ENCODE assay signal across 15 cellular contexts in genomic region chr7:109094-109493, GRCh38.
DNase-seq lines count a peak whose midpoint lies in the region; ATAC-seq, FAIRE-seq and TF ChIP-seq lines count a peak whose summit lies in the region.
"Had no signal": no experiment of that assay in that cellular context is flagged by ENCODE, and none has a peak within 500 bp of the region (broad histone marks: within the 10 kb centered on the region; RNA-seq: fewer than 3 reads in every experiment).

No MANE protein-coding gene starts in this region.

- no peak overlapping the region for H3K4me2 ChIP-seq in HepG2 (ENCODE audit: low read depth, low read length)

- 61 to 68% methylated on average over 10 of the region's 10 CpGs for WGBS in heart right ventricle, 2 donors
- WGBS in aorta, 2 donors = 78 to 86% methylated on average over 10 of the region's 10 CpGs
- 26% methylated on average over 7 of the region's 10 CpGs for WGBS in HepG2 (ENCODE audit: low lambda C conversion rate)

- H3K36me3 ChIP-seq in heart right ventricle (no peaks in the 10 kb centered on the region), aorta (ENCODE audit: control insufficient read depth in 1 of 2, insufficient read depth in 2 of 2, low read length in 1 of 2) (no peaks in the 10 kb centered on the region), HepG2 (replicated peaks in 1 of 2; ENCODE audit: control insufficient read depth in 1 of 2, insufficient read depth in 2 of 2, low read length in 2 of 2) (no peaks in the 10 kb centered on the region)

- DNase-seq in coronary artery (ENCODE audit: low spot score) (peak; percentile 67), heart right ventricle (no peak), nephron progenitor cell (no peak), aorta (peak in 1 of 2 donors; percentile 66), HepG2 (ENCODE audit: low spot score) (no peak), RCC 7860 (ENCODE audit: low spot score) (no peak)
- no peak for DNase-seq in natural killer cell treated with Interleukin-12 subunit alpha and Interleukin-12 subunit beta and Interleukin-15 and Interleukin-18, amount 100 ng/mL, for 72 hours (ENCODE audit: low spot score)
- DNase-seq: CD8-positive, alpha-beta T cell; GM23248; KG1; NCI-H1092; NCI-H1694 treated with DMSO at 0.1 percent for 48 hours; PC-3; SHP77 treated with DMSO at 0.1 percent for 48 hours had no signal

- H3K36me3 Mint-ChIP-seq in nephron progenitor cell (ENCODE audit: low read depth) = peaks cover 5% of the 10 kb centered on the region
- peaks cover 17% of the 10 kb centered on the region for H3K36me3 Mint-ChIP-seq in natural killer cell treated with Interleukin-12 subunit alpha and Interleukin-12 subunit beta and Interleukin-15 and Interleukin-18, amount 100 ng/mL, for 72 hours
- H3K36me3 Mint-ChIP-seq: CD8-positive, alpha-beta T cell had no signal

- POLR2A ChIA-PET in HepG2 (lab: Yijun Ruan, JAX) = no interaction called here

- H3K27ac ChIP-seq in coronary artery = no peak overlapping the region
- H3K27ac ChIP-seq in heart right ventricle = no peak overlapping the region
- no peak overlapping the region for H3K27ac ChIP-seq in aorta (ENCODE audit: low read depth in 1 of 2, low read length in 2 of 2)
- H3K27ac ChIP-seq in HepG2 (ENCODE audit: extremely low read length, insufficient read depth, low read length) = no peak overlapping the region
- H3K27ac ChIP-seq: GM23248 had no signal

- H3K4me3 ChIP-seq in coronary artery (no peak overlapping the region), heart right ventricle (no peak overlapping the region), aorta (ENCODE audit: low read length in 2 of 2) (no peak overlapping the region), HepG2 (replicated peaks in 1 of 3; ENCODE audit: insufficient read depth in 1 of 3, low read depth in 2 of 3, low read length in 3 of 3) (no peak overlapping the region)
- H3K4me3 ChIP-seq: GM23248 had no signal

- TF ChIP-seq CTCF in coronary artery (IDR thresholded peaks at IDR 0.05) (no peak), heart right ventricle (IDR thresholded peaks at IDR 0.05) (no peak), nephron progenitor cell (IDR thresholded peaks at IDR 0.05) (no peak), HepG2 (CRISPR knock-in tag; IDR thresholded peaks at IDR 0.05) (no peak)

- H3K4me1 Mint-ChIP-seq in nephron progenitor cell = no peaks in the 10 kb centered on the region
- no peaks in the 10 kb centered on the region for H3K4me1 Mint-ChIP-seq in natural killer cell treated with Interleukin-12 subunit alpha and Interleukin-12 subunit beta and Interleukin-15 and Interleukin-18, amount 100 ng/mL, for 72 hours (ENCODE audit: low read depth in 2 of 2)

- CTCF ChIA-PET in HepG2 (lab: Yijun Ruan, JAX; ENCODE audit: low intra/inter-chr PET ratio, low total read pairs) = no interaction called here

- no peaks in the 10 kb centered on the region for H4K20me1 ChIP-seq in HepG2 (ENCODE audit: insufficient read depth, low read length)

- BruUV-seq in HepG2 (replicated peaks; lab: Mats Ljungman, UMichigan) = no TSS peak

- peaks cover 0 to 10% (median 0%) of the 10 kb centered on the region in 11 donors for H3K9me3 ChIP-seq in heart right ventricle
- H3K9me3 ChIP-seq in aorta (ENCODE audit: control insufficient read depth, low read length) = no peaks in the 10 kb centered on the region
- H3K9me3 ChIP-seq in HepG2 (ENCODE audit: low read length) = no peaks in the 10 kb centered on the region

- H3K27ac Mint-ChIP-seq in nephron progenitor cell = peak overlapping the region; percentile 20
- no peak overlapping the region for H3K27ac Mint-ChIP-seq in natural killer cell treated with Interleukin-12 subunit alpha and Interleukin-12 subunit beta and Interleukin-15 and Interleukin-18, amount 100 ng/mL, for 72 hours
- H3K27ac Mint-ChIP-seq: CD8-positive, alpha-beta T cell had no signal

- no peak overlapping the region for H3K4me3 Mint-ChIP-seq in nephron progenitor cell
- H3K4me3 Mint-ChIP-seq in natural killer cell treated with Interleukin-12 subunit alpha and Interleukin-12 subunit beta and Interleukin-15 and Interleukin-18, amount 100 ng/mL, for 72 hours = no peak overlapping the region
- H3K4me3 Mint-ChIP-seq: CD8-positive, alpha-beta T cell had no signal

- H3K4me1 ChIP-seq in heart right ventricle (peaks cover 0 to 25% (median 0%) of the 10 kb centered on the region in 9 donors), aorta (ENCODE audit: control insufficient read depth in 1 of 2, insufficient read depth in 2 of 2, low read length in 2 of 2) (no peaks in the 10 kb centered on the region), HepG2 (ENCODE audit: insufficient read depth, low read length) (no peaks in the 10 kb centered on the region)

- no peak overlapping the region for H2AFZ ChIP-seq in HepG2 (ENCODE audit: low read length)
- H2AFZ ChIP-seq: GM23248 had no signal

- FAIRE-seq in HepG2 (lab: Jason Lieb, UNC) = no peak
- FAIRE-seq in RCC 7860 (lab: Jason Lieb, UNC) = no peak
- FAIRE-seq: D721Med had no signal

- intact Hi-C loops in heart right ventricle (cut with DNase I) (no loop called here), aorta (cut with DNase I) (no loop called here), HepG2 (cut with micrococcal nuclease; ENCODE audit: unreplicated experiment) (no loop called here)

- ATAC-seq in heart right ventricle = peak in 5 of 8 donors; percentile 31 to 66 (median 60)
- ATAC-seq in aorta (ENCODE audit: low FRiP score) = peak; percentile 80
- ATAC-seq in HepG2 = no peak
- no peak for ATAC-seq in natural killer cell treated with Interleukin-12 subunit alpha and Interleukin-12 subunit beta and Interleukin-15 and Interleukin-18, amount 100 ng/mL, for 72 hours
- ATAC-seq: CD8-positive, alpha-beta T cell; PC-3 had no signal

- H3K27me3 Mint-ChIP-seq in nephron progenitor cell (ENCODE audit: low read depth, poor library complexity) = peaks cover 16% of the 10 kb centered on the region
- H3K27me3 Mint-ChIP-seq in natural killer cell treated with Interleukin-12 subunit alpha and Interleukin-12 subunit beta and Interleukin-15 and Interleukin-18, amount 100 ng/mL, for 72 hours = peaks cover 26 to 55% of the 10 kb centered on the region in 2 donors

- H3K27me3 ChIP-seq in heart right ventricle = peaks cover 0 to 20% (median 0%) of the 10 kb centered on the region in 7 donors
- no peaks in the 10 kb centered on the region for H3K27me3 ChIP-seq in aorta (ENCODE audit: control insufficient read depth in 1 of 2, insufficient read depth in 2 of 2, low read length in 1 of 2)
- peaks cover 2 to 24% of the 10 kb centered on the region in 2 experiments; a peak in 3 of 5 replicates for H3K27me3 ChIP-seq in HepG2 (ENCODE audit: control insufficient read depth in 1 of 2, insufficient read depth in 2 of 2, low read length in 2 of 2)

- no peak for TF ChIP-seq RAD21 in HepG2 (CRISPR knock-in tag; IDR thresholded peaks at IDR 0.05)

- TF ChIP-seq POLR2A in HepG2 (IDR thresholded peaks at IDR 0.05; ENCODE audit: insufficient read depth in 1 of 2, low read depth in 2 of 2, low read length in 2 of 2) = no peak

- TF ChIP-seq EP300 in HepG2 (IDR thresholded peaks at IDR 0.05; ENCODE audit: low read depth in 2 of 2, low read length in 2 of 2) = no peak
- no peak for TF ChIP-seq EP300 in HepG2 (CRISPR knock-in tag; IDR thresholded peaks at IDR 0.05; ENCODE audit: borderline replicate concordance)

- no peaks in the 10 kb centered on the region for H3K79me2 ChIP-seq in HepG2 (ENCODE audit: insufficient read depth, low read length)

- H3K9ac ChIP-seq in HepG2 (ENCODE audit: insufficient read depth, low read depth, low read length) = no peak overlapping the region
- H3K9ac ChIP-seq: GM23248 had no signal

- H3K9me3 Mint-ChIP-seq in nephron progenitor cell = peaks cover 28% of the 10 kb centered on the region
- H3K9me3 Mint-ChIP-seq in natural killer cell treated with Interleukin-12 subunit alpha and Interleukin-12 subunit beta and Interleukin-15 and Interleukin-18, amount 100 ng/mL, for 72 hours = peaks cover 5% of the 10 kb centered on the region

- in situ Hi-C loops in HepG2 (cut with HindIII; ENCODE audit: extremely low pct_ligation_motif_present, low pct_unique_long_range_greater_than_20kb) = no loop called here

TF ChIP-seq in HepG2, 621 proteins besides CTCF, POLR2A, EP300 and RAD21:
- TF ChIP-seq ZNF207 (IDR thresholded peaks at IDR 0.05; ENCODE audit: borderline replicate concordance) (no peak), REL (CRISPR knock-in tag; conservative IDR thresholded peaks at IDR 0.05) (no peak), YEATS2 (CRISPR knock-in tag; IDR thresholded peaks at IDR 0.05; ENCODE audit: borderline replicate concordance) (no peak), ZNF770 (CRISPR knock-in tag; IDR thresholded peaks at IDR 0.05) (no peak), RORA (CRISPR knock-in tag; IDR thresholded peaks at IDR 0.05) (no peak), ZFP36L1 (CRISPR knock-in tag; IDR thresholded peaks at IDR 0.05) (no peak)
- TF ChIP-seq, protein P1, sequence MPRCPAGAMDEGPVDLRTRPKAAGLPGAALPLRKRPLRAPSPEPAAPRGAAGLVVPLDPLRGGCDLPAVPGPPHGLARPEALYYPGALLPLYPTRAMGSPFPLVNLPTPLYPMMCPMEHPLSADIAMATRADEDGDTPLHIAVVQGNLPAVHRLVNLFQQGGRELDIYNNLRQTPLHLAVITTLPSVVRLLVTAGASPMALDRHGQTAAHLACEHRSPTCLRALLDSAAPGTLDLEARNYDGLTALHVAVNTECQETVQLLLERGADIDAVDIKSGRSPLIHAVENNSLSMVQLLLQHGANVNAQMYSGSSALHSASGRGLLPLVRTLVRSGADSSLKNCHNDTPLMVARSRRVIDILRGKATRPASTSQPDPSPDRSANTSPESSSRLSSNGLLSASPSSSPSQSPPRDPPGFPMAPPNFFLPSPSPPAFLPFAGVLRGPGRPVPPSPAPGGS (CRISPR knock-in tag; IDR thresholded peaks at IDR 0.05) = no peak

Comparison
In these comparisons a context has a peak if more than half of its experiments do, and no peak if none do; other contexts are left out.
1. ATAC-seq: peak in heart right ventricle (5 of 8) and aorta (single experiment); none in HepG2 (single experiment) and natural killer cell treated with Interleukin-12 subunit alpha and Interleukin-12 subunit beta and Interleukin-15 and Interleukin-18, amount 100 ng/mL, for 72 hours (0 of 2).